15 cellular contexts compared by ENCODE assay signal in the genomic region with DNA sequence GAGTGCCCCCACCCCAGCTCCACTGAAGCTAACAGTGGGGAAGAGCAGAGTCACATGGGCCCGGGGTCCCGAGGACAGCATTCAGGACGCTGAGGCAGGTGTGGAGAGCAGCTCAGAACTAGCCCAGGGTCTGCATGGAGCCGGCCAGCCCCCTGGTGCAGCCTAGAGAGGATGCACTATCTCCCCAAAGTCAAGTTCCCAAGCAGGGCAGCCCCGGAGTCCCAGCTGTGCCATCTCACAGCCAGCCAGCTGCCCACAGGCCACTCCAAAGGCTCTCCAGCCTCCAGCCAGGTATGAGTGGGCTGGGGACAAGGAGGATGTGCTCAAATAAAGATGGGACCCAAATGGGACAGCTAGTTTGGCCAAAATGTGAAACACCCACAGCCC. TPM values are rescaled to one million over a fixed set of nuclear protein-coding genes. Genes with fewer than 3 reads are reported as not detected.
A peak's percentile ranks its signal among the peaks of the same experiment; 100 is the strongest.
DNase-seq lines count a peak whose midpoint lies in the region; ATAC-seq, FAIRE-seq and TF ChIP-seq lines count a peak whose summit lies in the region.
"Had no signal": no experiment of that assay in that cellular context is flagged by ENCODE, and none has a peak within 500 bp of the region (broad histone marks: within the 10 kb centered on the region; RNA-seq: fewer than 3 reads in every experiment).

No MANE protein-coding gene starts in this region.

- BruUV-seq in PC-9 (replicated peaks; lab: Mats Ljungman, UMichigan): no TSS peak

- H3K4me1 ChIP-seq in PC-9 (replicated peaks; ENCODE audit: insufficient read depth) (peaks cover 32% of the 10 kb centered on the region), esophagus squamous epithelium (peaks cover 20 to 62% (median 38%) of the 10 kb centered on the region in 3 donors), skeletal muscle tissue (ENCODE audit: control insufficient read depth in 3 of 3, insufficient read depth in 3 of 3, low read length in 3 of 3) (peaks cover 72 to 91% (median 88%) of the 10 kb centered on the region in 3 donors)

- no peak overlapping the region for H3K27ac Mint-ChIP-seq in CD4-positive, alpha-beta T cell

- no peaks in the 10 kb centered on the region for H3K27me3 ChIP-seq in CD4-positive, alpha-beta T cell (ENCODE audit: control insufficient read depth, insufficient read depth, low read length)
- H3K27me3 ChIP-seq in PC-9 (ENCODE audit: insufficient read depth, low read depth) (no peaks in the 10 kb centered on the region), esophagus squamous epithelium (no peaks in the 10 kb centered on the region), skeletal muscle tissue (ENCODE audit: control insufficient read depth in 3 of 3, insufficient read depth in 3 of 3, low read length in 3 of 3) (no peaks in the 10 kb centered on the region)
- H3K27me3 ChIP-seq: Peyer's patch had no signal

- no peak overlapping the region for H2AFZ ChIP-seq in PC-9
- H2AFZ ChIP-seq: parathyroid adenoma had no signal

- peaks cover 18% of the 10 kb centered on the region; the same call in 1 of the 2 replicates for H3F3A ChIP-seq in PC-9 (ENCODE audit: insufficient read depth, low read depth)

- H3K36me3 ChIP-seq in PC-9 (ENCODE audit: low read depth): no peaks in the 10 kb centered on the region; the same call in 1 of the 2 replicates
- H3K36me3 ChIP-seq in esophagus squamous epithelium: peaks cover 0 to 20% (median 4%) of the 10 kb centered on the region in 3 donors
- H3K36me3 ChIP-seq in skeletal muscle tissue (ENCODE audit: control insufficient read depth in 3 of 3, insufficient read depth in 3 of 3, low read length in 3 of 3): peaks cover 43 to 50% (median 44%) of the 10 kb centered on the region in 3 donors
- H3K36me3 ChIP-seq: thoracic aorta had no signal

- no peak overlapping the region for H3K4me3 Mint-ChIP-seq in CD4-positive, alpha-beta T cell

- H3K4me3 ChIP-seq in PC-9 (no peak overlapping the region), esophagus squamous epithelium (no peak overlapping the region), skeletal muscle tissue (ENCODE audit: low read length in 3 of 3) (no peak overlapping the region)
- H3K4me3 ChIP-seq: Peyer's patch, thoracic aorta had no signal

- intact Hi-C loops in CD4-positive, alpha-beta T cell (cut with DNase I, micrococcal nuclease): loop anchor here (5.0 to 10.0 kb wide), 2 partner anchors 79 to 106 kb away; no protein-coding TSS in a partner anchor
- intact Hi-C loops in PC-9 (cut with micrococcal nuclease; ENCODE audit: unreplicated experiment): loop anchor here (1.0 to 10.0 kb wide), 7 partner anchors 19 to 411 kb away; a partner anchor contains a TSS
- intact Hi-C loops in esophagus squamous epithelium (cut with DNase I): no loop called here

- ATAC-seq in CD4-positive, alpha-beta T cell (ENCODE audit: poor library complexity): no peak
- no peak for ATAC-seq in GM21717 (IDR thresholded peaks at IDR 0.05; ENCODE audit: unreplicated experiment)

- TF ChIP-seq POLR2A in esophagus squamous epithelium (IDR thresholded peaks at IDR 0.05): no peak

- no peaks in the 10 kb centered on the region for H3K79me2 ChIP-seq in PC-9 (ENCODE audit: low read depth)

- DNase-seq in CD4-positive, alpha-beta T cell: no peak
- no peak for DNase-seq in PC-9
- DNase-seq in esophagus squamous epithelium (lab: John Stamatoyannopoulos, UW): no peak
- no peak for DNase-seq in OCI-M2 (lab: John Stamatoyannopoulos, UW; ENCODE audit: unreplicated experiment)
- DNase-seq in RCC 7860 (ENCODE audit: low spot score): no peak
- DNase-seq: aorta, foreskin fibroblast, NCI-H1417 treated with DMSO at 0.1 percent for 48 hours, NCI-H446 treated with DMSO at 0.1 percent for 48 hours, Peyer's patch had no signal

- H3K9me3 ChIP-seq in CD4-positive, alpha-beta T cell (ENCODE audit: control insufficient read depth, low read length): no peaks in the 10 kb centered on the region
- H3K9me3 ChIP-seq in PC-9 (ENCODE audit: insufficient read depth, low read depth): no peaks in the 10 kb centered on the region
- no peaks in the 10 kb centered on the region for H3K9me3 ChIP-seq in esophagus squamous epithelium
- H3K9me3 ChIP-seq in skeletal muscle tissue (ENCODE audit: control insufficient read depth in 3 of 3, low read length in 3 of 3): no peaks in the 10 kb centered on the region
- H3K9me3 ChIP-seq: Peyer's patch, thoracic aorta had no signal

- H3K9ac ChIP-seq in skeletal muscle tissue (ENCODE audit: low read depth in 1 of 3, low read length in 3 of 3): peak overlapping the region; percentile 36 to 88 (median 64)
- H3K9ac ChIP-seq: parathyroid adenoma had no signal

- FAIRE-seq in RCC 7860 (lab: Jason Lieb, UNC): no peak
- FAIRE-seq: GM19239 had no signal

- TF ChIP-seq CTCF in CD4-positive, alpha-beta T cell (IDR thresholded peaks at IDR 0.05): no peak
- TF ChIP-seq CTCF in PC-9 (conservative IDR thresholded peaks at IDR 0.05) (no peak), esophagus squamous epithelium (IDR thresholded peaks at IDR 0.05) (no peak)

- no peaks in the 10 kb centered on the region for H3K9me3 Mint-ChIP-seq in CD4-positive, alpha-beta T cell

- peak overlapping the region; percentile 32 for H3K27ac ChIP-seq in CD4-positive, alpha-beta T cell (ENCODE audit: low read depth, low read length)
- H3K27ac ChIP-seq in PC-9 (peak overlapping the region; percentile 64), esophagus squamous epithelium (peak overlapping the region; percentile 9 to 88 (median 76)), skeletal muscle tissue (ENCODE audit: low read depth, low read length) (peak overlapping the region; percentile 99)
- H3K27ac ChIP-seq: parathyroid adenoma had no signal

- 90 to 94% methylated on average over 2 to 3 of the region's 5 CpGs for WGBS in esophagus squamous epithelium, 2 donors

- CTCF ChIA-PET in CD4-positive, alpha-beta T cell (lab: Charles Lee): no interaction called here
- CTCF ChIA-PET in PC-9 (lab: Charles Lee): interaction anchor here (0.6 kb wide), 1 partner anchor 92 kb away, joined by 4 read pairs; no protein-coding TSS in a partner anchor

- peaks cover 18% of the 10 kb centered on the region for H3K4me1 Mint-ChIP-seq in CD4-positive, alpha-beta T cell (ENCODE audit: low read depth)

- peak overlapping the region; percentile 63; the same call in 1 of the 2 replicates for H3K4me2 ChIP-seq in PC-9

- H4K20me1 ChIP-seq in PC-9 (ENCODE audit: insufficient read depth): no peaks in the 10 kb centered on the region

- POLR2A ChIA-PET in CD4-positive, alpha-beta T cell (lab: Charles Lee): no interaction called here
- POLR2A ChIA-PET in PC-9 (lab: Charles Lee; ENCODE audit: unreplicated experiment): no interaction called here

- H3K9me2 ChIP-seq in PC-9 (ENCODE audit: insufficient read depth): no peaks in the 10 kb centered on the region

- no peaks in the 10 kb centered on the region for H3K27me3 Mint-ChIP-seq in CD4-positive, alpha-beta T cell

- H3K36me3 Mint-ChIP-seq in CD4-positive, alpha-beta T cell (ENCODE audit: low read depth): peaks cover 61% of the 10 kb centered on the region

RNA-seq across cellular contexts. Expression of a gene that starts 41.0 kb away (rescaled TPM):
- 100 to 1,000 TPM in 1 of 2 experiments, 10 to 100 TPM in 1; 98.8 to 104 TPM for total RNA-seq in CD4-positive, alpha-beta T cell
- total RNA-seq in PC-9 (2021) (87.5 and 95.6 TPM in 2 replicates), esophagus squamous epithelium (10 to 100 TPM; 10.8 to 23.3 (median 15.5) TPM), skeletal muscle tissue (597 TPM)

Comparison
In these comparisons a context has a peak if more than half of its experiments do, and no peak if none do; other contexts are left out.
1. H3K27ac ChIP-seq: peak in every context shown above with its lines; median percentile 99 in skeletal muscle tissue; 76 in esophagus squamous epithelium; 64 in PC-9; 32 in CD4-positive, alpha-beta T cell.